ENCODE assay signal across 1 cellular context in genomic region chr3:8492744-8493511, GRCh38.
TF ChIP-seq lines count a peak whose summit lies in the region.

No MANE protein-coding gene starts in this region.

TF ChIP-seq in K562, 482 proteins besides CTCF, POLR2A, EP300 and RAD21 (continued from another document):
- TF ChIP-seq ATF3 (IDR thresholded peaks at IDR 0.05) (0 out of 2 replicates have a peak, but pooled peaks have one; percentile 26), ATF3 (CRISPR knock-in tag; conservative IDR thresholded peaks at IDR 0.05) (no peak), STAT5A (IDR thresholded peaks at IDR 0.05; ENCODE audit: borderline replicate concordance, low read length) (no peak), FOSL1 (tag; conservative IDR thresholded peaks at IDR 0.05) (peak; percentile 87)
